ENCODE assay signal across 8 cellular contexts in genomic region chr2:175167792-175168563, GRCh38. TPM values are rescaled to one million over a fixed set of nuclear protein-coding genes. Genes with fewer than 3 reads are reported as not detected.
A peak's percentile ranks its signal among the peaks of the same experiment; 100 is the strongest.
DNase-seq lines count a peak whose midpoint lies in the region; ATAC-seq, FAIRE-seq and TF ChIP-seq lines count a peak whose summit lies in the region.

ATF2 (minus strand) TSS chr2:175168203; CDS start chr2:175136443, 31,760 bp downstream.

- intact Hi-C loops in activated CD4-positive, alpha-beta T cell treated with anti-CD3 and anti-CD28 coated beads for 36 hours (cut with DNase I, micrococcal nuclease): loop anchor here (1.0 to 5.0 kb wide), 12 partner anchors 13 to 921 kb away; partner anchors contain the start of genes ATP5MC3 (in 2 of the 2), GPR155 (in 2 of the 2), LNPK (in 1 of the 2) and OLA1 (in 1 of the 2)
- intact Hi-C loops in kidney (cut with DNase I): no loop called here

- no peaks in the 10 kb centered on the region for H3K9me3 Mint-ChIP-seq in activated CD4-positive, alpha-beta T cell treated with anti-CD3 and anti-CD28 coated beads for 36 hours (ENCODE audit: low read depth)

- peak within 1 kb of the TSS; percentile 99 for H3K27ac Mint-ChIP-seq in activated CD4-positive, alpha-beta T cell treated with anti-CD3 and anti-CD28 coated beads for 36 hours

- H3K27ac ChIP-seq in kidney (ENCODE audit: low read depth in 2 of 2, low read length in 2 of 2): peak within 1 kb of the TSS; percentile 88 to 98

- H3K36me3 ChIP-seq in kidney (ENCODE audit: control insufficient read depth in 1 of 2, insufficient read depth in 2 of 2, low read length in 2 of 2): no peaks in the 10 kb centered on the region

- CTCF ChIA-PET in activated CD4-positive, alpha-beta T cell treated with anti-CD3 and anti-CD28 coated beads for 36 hours (lab: Charles Lee): interaction anchor here (0.6 to 1.0 kb wide), 6 partner anchors 8 to 373 kb away, joined by 3 to 8 read pairs (median 3); no protein-coding TSS in a partner anchor

- no peaks in the 10 kb centered on the region for H3K27me3 Mint-ChIP-seq in activated CD4-positive, alpha-beta T cell treated with anti-CD3 and anti-CD28 coated beads for 36 hours

- POLR2A ChIA-PET in activated CD4-positive, alpha-beta T cell treated with anti-CD3 and anti-CD28 coated beads for 36 hours (lab: Charles Lee): interaction anchor here (0.7 to 1.2 kb wide), 5 partner anchors 10 to 16 kb away, joined by 3 to 21 read pairs (median 4); no protein-coding TSS in a partner anchor

- H3K36me3 Mint-ChIP-seq in activated CD4-positive, alpha-beta T cell treated with anti-CD3 and anti-CD28 coated beads for 36 hours (ENCODE audit: low read depth): peaks cover 9% of the 10 kb centered on the region

- peak; percentile 99 for FAIRE-seq in kidney (lab: Jason Lieb, UNC)

- ATAC-seq in HG03442 (IDR thresholded peaks at IDR 0.05; ENCODE audit: unreplicated experiment): peak; percentile 94
- peak; percentile 95 for ATAC-seq in activated CD4-positive, alpha-beta T cell treated with anti-CD3 and anti-CD28 coated beads for 36 hours

- peak within 1 kb of the TSS; percentile 95 for H3K4me3 Mint-ChIP-seq in activated CD4-positive, alpha-beta T cell treated with anti-CD3 and anti-CD28 coated beads for 36 hours

- TF ChIP-seq CTCF in choroid plexus epithelial cell (conservative IDR thresholded peaks at IDR 0.05; ENCODE audit: low read depth, low read length) (peak; percentile 11), kidney (IDR thresholded peaks at IDR 0.05; ENCODE audit: borderline replicate concordance, extremely low read depth, insufficient read depth) (no peak)

- DNase-seq in Ammon's horn (ENCODE audit: low spot score): peak; percentile 99
- DNase-seq in GM19238 (ENCODE audit: insufficient read length, low spot score): peak; percentile 82
- DNase-seq in NCI-H524 (lab: John Stamatoyannopoulos, UW): peak; percentile 99
- peak; percentile 98 for DNase-seq in activated CD4-positive, alpha-beta T cell treated with anti-CD3 and anti-CD28 coated beads for 36 hours
- peak; percentile 100 for DNase-seq in choroid plexus epithelial cell (ENCODE audit: low read depth)
- DNase-seq in kidney: peak; percentile 100
- peak; percentile 98 for DNase-seq in stimulated activated CD4-positive, alpha-beta T cell treated with anti-CD3 and anti-CD28 coated beads, Interleukin-15, amount 100 ng/mL, for 24 hours

- peaks cover 0 to 2% of the 10 kb centered on the region in 2 donors for H3K4me1 ChIP-seq in kidney (ENCODE audit: control insufficient read depth in 1 of 2, insufficient read depth in 1 of 2, low read depth in 1 of 2, low read length in 2 of 2)

- H3K9ac ChIP-seq in kidney (ENCODE audit: low read length in 2 of 2): peak within 1 kb of the TSS; percentile 90 to 100

- H3K4me3 ChIP-seq in choroid plexus epithelial cell (ENCODE audit: low read depth, low read length) (peak within 1 kb of the TSS; percentile 99), kidney (ENCODE audit: low read length in 2 of 2) (peak within 1 kb of the TSS; percentile 96 to 100)

- no peaks in the 10 kb centered on the region for H3K9me3 ChIP-seq in kidney (ENCODE audit: control insufficient read depth in 1 of 2, low read length in 2 of 2)

- peaks cover 35% of the 10 kb centered on the region for H3K4me1 Mint-ChIP-seq in activated CD4-positive, alpha-beta T cell treated with anti-CD3 and anti-CD28 coated beads for 36 hours

RNA-seq across cellular contexts. Expression of gene ATF2, which starts in this region (rescaled TPM):
- 10 to 100 TPM; 52.2 to 67.5 TPM for total RNA-seq in activated CD4-positive, alpha-beta T cell treated with anti-CD3 and anti-CD28 coated beads for 36 hours
- 55.6 TPM for total RNA-seq in kidney
- polyA plus RNA-seq in kidney (ENCODE audit: insufficient read depth, low read depth, low replicate concordance): 14.1 TPM

Comparison
In these comparisons a context has a peak if more than half of its experiments do, and no peak if none do; other contexts are left out.
1. Peak in every context shown above with its lines: DNase-seq, ATAC-seq, H3K4me3 ChIP-seq and H3K27ac ChIP-seq.